Comparison of ENCODE assay signal across 10 cellular contexts in the genomic region with DNA sequence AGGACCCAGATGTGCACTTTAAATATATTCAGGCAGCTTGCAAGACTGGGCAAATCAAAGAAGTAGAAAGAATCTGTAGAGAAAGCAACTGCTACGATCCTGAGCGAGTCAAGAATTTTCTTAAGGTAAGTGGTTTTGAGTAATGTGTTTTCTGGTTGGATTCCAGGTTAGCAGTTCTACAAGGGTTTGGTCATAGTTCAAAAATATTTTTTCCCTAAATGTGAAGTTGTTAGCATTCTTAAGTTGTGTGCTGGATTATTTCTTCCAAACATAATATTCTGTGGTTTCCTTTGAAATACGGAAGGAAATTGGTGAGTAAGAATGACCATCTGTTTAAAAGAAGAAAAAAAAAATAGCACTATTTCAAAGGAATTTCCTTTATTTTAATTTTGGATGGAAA. TPM values are rescaled to one million over a fixed set of nuclear protein-coding genes. Genes with fewer than 3 reads are reported as not detected.
DNase-seq lines count a peak whose midpoint lies in the region; ATAC-seq and TF ChIP-seq lines count a peak whose summit lies in the region.
"Had no signal": no experiment of that assay in that cellular context is flagged by ENCODE, and none has a peak within 500 bp of the region (broad histone marks: within the 10 kb centered on the region; RNA-seq: fewer than 3 reads in every experiment).

No MANE protein-coding gene starts in this region.

- TF ChIP-seq CTCF in natural killer cell (IDR thresholded peaks at IDR 0.05) (no peak), VCaP (conservative IDR thresholded peaks at IDR 0.05) (no peak), progenitor cell of endocrine pancreas (IDR thresholded peaks at IDR 0.05; ENCODE audit: unreplicated experiment) (no peak)

- H3K27me3 Mint-ChIP-seq in natural killer cell (ENCODE audit: low read depth in 2 of 2): no peaks in the 10 kb centered on the region
- no peaks in the 10 kb centered on the region for H3K27me3 Mint-ChIP-seq in natural killer cell treated with Interleukin-12 subunit alpha and Interleukin-12 subunit beta and Interleukin-15 and Interleukin-18, amount 100 ng/mL, for 72 hours
- no peaks in the 10 kb centered on the region for H3K27me3 Mint-ChIP-seq in progenitor cell of endocrine pancreas

- intact Hi-C loops in natural killer cell (cut with micrococcal nuclease): no loop called here

- H3K27ac Mint-ChIP-seq in natural killer cell (peak overlapping the region; percentile 41 to 45), progenitor cell of endocrine pancreas (no peak overlapping the region)
- peak overlapping the region in 1 of 2 donors; percentile 25 for H3K27ac Mint-ChIP-seq in natural killer cell treated with Interleukin-12 subunit alpha and Interleukin-12 subunit beta and Interleukin-15 and Interleukin-18, amount 100 ng/mL, for 72 hours

- H3K4me1 Mint-ChIP-seq in natural killer cell: peaks cover 7 to 26% of the 10 kb centered on the region in 2 donors
- peaks cover 2 to 15% of the 10 kb centered on the region in 2 donors for H3K4me1 Mint-ChIP-seq in natural killer cell treated with Interleukin-12 subunit alpha and Interleukin-12 subunit beta and Interleukin-15 and Interleukin-18, amount 100 ng/mL, for 72 hours (ENCODE audit: low read depth in 2 of 2)
- peaks cover 1% of the 10 kb centered on the region for H3K4me1 Mint-ChIP-seq in progenitor cell of endocrine pancreas (ENCODE audit: low read depth)

- H3K36me3 Mint-ChIP-seq in natural killer cell: peaks cover 17% of the 10 kb centered on the region
- peaks cover 26% of the 10 kb centered on the region for H3K36me3 Mint-ChIP-seq in natural killer cell treated with Interleukin-12 subunit alpha and Interleukin-12 subunit beta and Interleukin-15 and Interleukin-18, amount 100 ng/mL, for 72 hours
- peaks cover 9% of the 10 kb centered on the region for H3K36me3 Mint-ChIP-seq in progenitor cell of endocrine pancreas (ENCODE audit: insufficient read depth)

- H3K27ac ChIP-seq in VCaP: peak overlapping the region; percentile 57

- no peak for ATAC-seq in natural killer cell
- ATAC-seq in natural killer cell treated with Interleukin-12 subunit alpha and Interleukin-12 subunit beta and Interleukin-15 and Interleukin-18, amount 100 ng/mL, for 72 hours: no peak

- DNase-seq in natural killer cell (no peak), foreskin melanocyte (peak; percentile 14), ecto neural progenitor cell (ENCODE audit: low spot score) (no peak), progenitor cell of endocrine pancreas (ENCODE audit: low spot score, unreplicated experiment) (no peak), T-helper 9 cell (no peak), SK-N-DZ (ENCODE audit: low spot score) (no peak)
- no peak for DNase-seq in natural killer cell treated with Interleukin-12 subunit alpha and Interleukin-12 subunit beta and Interleukin-15 and Interleukin-18, amount 100 ng/mL, for 72 hours (ENCODE audit: low spot score)
- DNase-seq: DND-41, right cardiac atrium had no signal

- no peak overlapping the region for H3K4me3 Mint-ChIP-seq in natural killer cell
- no peak overlapping the region for H3K4me3 Mint-ChIP-seq in natural killer cell treated with Interleukin-12 subunit alpha and Interleukin-12 subunit beta and Interleukin-15 and Interleukin-18, amount 100 ng/mL, for 72 hours
- H3K4me3 Mint-ChIP-seq in progenitor cell of endocrine pancreas (ENCODE audit: low read depth): no peak overlapping the region

- no peaks in the 10 kb centered on the region for H3K9me3 Mint-ChIP-seq in natural killer cell
- no peaks in the 10 kb centered on the region for H3K9me3 Mint-ChIP-seq in natural killer cell treated with Interleukin-12 subunit alpha and Interleukin-12 subunit beta and Interleukin-15 and Interleukin-18, amount 100 ng/mL, for 72 hours
- H3K9me3 Mint-ChIP-seq in progenitor cell of endocrine pancreas (ENCODE audit: low read depth): no peaks in the 10 kb centered on the region

RNA-seq across cellular contexts. Expression of gene PTRH2, which starts 38.4 kb away (rescaled TPM):
- 10 to 100 TPM in 1 of 3 donors, 1 to 10 TPM in 2; 5.9 to 10.5 (median 6.6) TPM for total RNA-seq in natural killer cell
- 10 to 100 TPM; 25.8 to 48.8 TPM for total RNA-seq in natural killer cell treated with Interleukin-12 subunit alpha and Interleukin-12 subunit beta and Interleukin-15 and Interleukin-18, amount 100 ng/mL, for 72 hours
- total RNA-seq in progenitor cell of endocrine pancreas: 19.2 and 23.8 TPM in 2 replicates
- 29.4 and 37.2 TPM in 2 replicates for polyA plus RNA-seq in SK-N-DZ (2014; cell fraction: cytosol; rRNA removed)
- 22.6 and 26.5 TPM in 2 replicates for polyA plus RNA-seq in SK-N-DZ (2014; cell fraction: nucleus; rRNA removed)

RNA-seq across cellular contexts. Expression of gene VMP1, which starts 38.6 kb away (rescaled TPM):
- total RNA-seq in natural killer cell (100 to 1,000 TPM; 136 to 175 (median 162) TPM), progenitor cell of endocrine pancreas (162 and 177 TPM in 2 replicates)
- total RNA-seq in natural killer cell treated with Interleukin-12 subunit alpha and Interleukin-12 subunit beta and Interleukin-15 and Interleukin-18, amount 100 ng/mL, for 72 hours: 100 to 1,000 TPM; 225 to 292 TPM
- 59.8 and 69.1 TPM in 2 replicates for polyA plus RNA-seq in SK-N-DZ (2014; cell fraction: cytosol; rRNA removed)
- 33.9 and 40.9 TPM in 2 replicates for polyA plus RNA-seq in SK-N-DZ (2014; cell fraction: nucleus; rRNA removed)

RNA-seq across cellular contexts. Expression of gene CLTC, which starts 49.1 kb away (rescaled TPM):
- total RNA-seq in natural killer cell (100 to 1,000 TPM; 116 to 127 (median 117) TPM), progenitor cell of endocrine pancreas (185 and 195 TPM in 2 replicates)
- 100 to 1,000 TPM; 175 to 211 TPM for total RNA-seq in natural killer cell treated with Interleukin-12 subunit alpha and Interleukin-12 subunit beta and Interleukin-15 and Interleukin-18, amount 100 ng/mL, for 72 hours
- polyA plus RNA-seq in SK-N-DZ (2014; cell fraction: cytosol; rRNA removed): 200 and 233 TPM in 2 replicates
- 110 and 111 TPM in 2 replicates for polyA plus RNA-seq in SK-N-DZ (2014; cell fraction: nucleus; rRNA removed)
